ENCODE assay signal across 8 cellular contexts in genomic region chr7:54788664-54789063, GRCh38. TPM values are rescaled to one million over a fixed set of nuclear protein-coding genes. Genes with fewer than 3 reads are reported as not detected.
A peak's percentile ranks its signal among the peaks of the same experiment; 100 is the strongest.
DNase-seq lines count a peak whose midpoint lies in the region; ATAC-seq and TF ChIP-seq lines count a peak whose summit lies in the region.

No MANE protein-coding gene starts in this region.

- peak; percentile 89 for ATAC-seq in HG02938 (IDR thresholded peaks at IDR 0.05; ENCODE audit: unreplicated experiment)
- peak; percentile 100 for ATAC-seq in activated T-cell treated with anti-CD3 and anti-CD28 coated beads, Interleukin-2, amount 50 U/mL, for 72 hours (replicated peaks in 1 of 2)
- ATAC-seq in Right ventricle myocardium superior (ENCODE audit: poor library complexity), result peak; percentile 82

- no peaks in the 10 kb centered on the region for H3K4me1 Mint-ChIP-seq in activated T-cell treated with anti-CD3 and anti-CD28 coated beads, Interleukin-2, amount 50 U/mL, for 72 hours (ENCODE audit: low read depth)

- no peaks in the 10 kb centered on the region for H3K36me3 Mint-ChIP-seq in activated T-cell treated with anti-CD3 and anti-CD28 coated beads, Interleukin-2, amount 50 U/mL, for 72 hours (ENCODE audit: insufficient read depth in 2 of 2)

- H3K4me3 ChIP-seq in AG04449 (ENCODE audit: low read depth, low read length) (no peak overlapping the region), GM12875 (ENCODE audit: low read depth, low read length) (no peak overlapping the region)

- no peak overlapping the region for H3K4me3 Mint-ChIP-seq in activated T-cell treated with anti-CD3 and anti-CD28 coated beads, Interleukin-2, amount 50 U/mL, for 72 hours

- DNase-seq in AG04449 (ENCODE audit: low read depth, low spot score), result peak; percentile 57
- peak; percentile 82 for DNase-seq in NCI-H2196 (lab: John Stamatoyannopoulos, UW; ENCODE audit: unreplicated experiment)
- DNase-seq in activated T-cell treated with anti-CD3 and anti-CD28 coated beads, Interleukin-2, amount 50 U/mL, for 72 hours, result peak; percentile 39 to 40
- no peak for DNase-seq in Right ventricle myocardium superior
- peak; percentile 84 for DNase-seq in renal cortical epithelial cell (ENCODE audit: low read depth)
- DNase-seq in stimulated activated naive CD4-positive, alpha-beta T cell treated with Interleukin-2 at 50 U/mL for 16 hours (lab: John Stamatoyannopoulos, UW), result no peak

- POLR2A ChIA-PET in AG04449 (lab: Yijun Ruan, JAX), result interaction anchor here (1.3 kb wide), 1 partner anchor 466 kb away, joined by 6 read pairs; no protein-coding TSS in a partner anchor

- TF ChIP-seq CTCF in AG04449 (IDR thresholded peaks at IDR 0.05; ENCODE audit: insufficient read depth, low read length, missing control alignments) (peak; percentile 63), GM12875 (IDR thresholded peaks at IDR 0.05; ENCODE audit: borderline replicate concordance, insufficient read depth, low read depth, low read length) (peak; percentile 40; the same call in 1 of the 2 replicates)

- no peaks in the 10 kb centered on the region for H3K9me3 Mint-ChIP-seq in activated T-cell treated with anti-CD3 and anti-CD28 coated beads, Interleukin-2, amount 50 U/mL, for 72 hours

- intact Hi-C loops in Right ventricle myocardium superior (cut with DNase I), result loop anchor here (5.0 to 10.0 kb wide), 2 partner anchors 46 to 469 kb away; no protein-coding TSS in a partner anchor

- H3K27me3 Mint-ChIP-seq in activated T-cell treated with anti-CD3 and anti-CD28 coated beads, Interleukin-2, amount 50 U/mL, for 72 hours (ENCODE audit: low read depth), result peaks cover 33% of the 10 kb centered on the region

- CTCF ChIA-PET in AG04449 (lab: Yijun Ruan, JAX), result interaction anchor here (0.7 to 5.3 kb wide), 38 partner anchors 9 to 500 kb away, joined by 3 to 141 read pairs (median 6); partner anchors contain the start of gene EGFR

- no peak overlapping the region for H3K27ac Mint-ChIP-seq in activated T-cell treated with anti-CD3 and anti-CD28 coated beads, Interleukin-2, amount 50 U/mL, for 72 hours

RNA-seq across cellular contexts. Expression of gene SEC61G, which starts 29.7 kb away (rescaled TPM):
- 100 to 1,000 TPM in 1 of 2 donors, 10 to 100 TPM in 1; 78.3 to 123 TPM for total RNA-seq in activated T-cell treated with anti-CD3 and anti-CD28 coated beads, Interleukin-2, amount 50 U/mL, for 72 hours
- total RNA-seq in Right ventricle myocardium superior (130 TPM), renal cortical epithelial cell (248 and 1,288 TPM in 2 replicates)

Comparison
In these comparisons a context has a peak if more than half of its experiments do, and no peak if none do; other contexts are left out.
1. DNase-seq: peak in AG04449 (single experiment), NCI-H2196 (single experiment), activated T-cell treated with anti-CD3 and anti-CD28 coated beads, Interleukin-2, amount 50 U/mL, for 72 hours (2 of 2) and renal cortical epithelial cell (single experiment); none in Right ventricle myocardium superior (single experiment) and stimulated activated naive CD4-positive, alpha-beta T cell treated with Interleukin-2 at 50 U/mL for 16 hours (single experiment).
2. Peak in every context shown above with its lines, with median percentiles within 50 percentile points of each other: ATAC-seq.